8 cellular contexts compared by ENCODE assay signal in genomic region chr9:15552641-15553527, GRCh38. TPM values are rescaled to one million over a fixed set of nuclear protein-coding genes. Genes with fewer than 3 reads are reported as not detected.
A peak's percentile ranks its signal among the peaks of the same experiment; 100 is the strongest.
DNase-seq lines count a peak whose midpoint lies in the region; ATAC-seq, FAIRE-seq and TF ChIP-seq lines count a peak whose summit lies in the region.

Gene CCDC171 (plus strand): TSS chr9:15553043. CDS start chr9:15564089, 11,046 bp downstream.

- no peaks in the 10 kb centered on the region for H3K9me3 Mint-ChIP-seq in endothelial cell (ENCODE audit: unreplicated experiment)

- DNase-seq in D721Med (ENCODE audit: insufficient read length, low spot score), result peak; percentile 87
- peak; percentile 94 for DNase-seq in NT2/D1 (ENCODE audit: low read depth, low spot score)
- DNase-seq in activated CD8-positive, alpha-beta memory T cell treated with anti-CD3 and anti-CD28 coated beads, Interleukin-2, amount 50 U/mL, for 24 hours (ENCODE audit: extremely low read depth), result peak; percentile 52
- peak; percentile 90 for DNase-seq in endothelial cell (ENCODE audit: low spot score)
- DNase-seq in midbrain (lab: John Stamatoyannopoulos, UW), result peak; percentile 96
- peak; percentile 84 to 85 for DNase-seq in stimulated activated CD8-positive, alpha-beta memory T cell treated with anti-CD3 and anti-CD28 coated beads, Interleukin-15, amount 100 ng/mL, for 48 hours (ENCODE audit: low read depth in 2 of 2)

- no peak for FAIRE-seq in D721Med (lab: Jason Lieb, UNC)

- H3K4me3 Mint-ChIP-seq in endothelial cell (ENCODE audit: unreplicated experiment), result peak within 1 kb of the TSS; percentile 91

- H3K36me3 ChIP-seq in HUES48 (ENCODE audit: control insufficient read depth, insufficient read depth, low read length), result no peaks in the 10 kb centered on the region
- H3K36me3 ChIP-seq in NT2/D1 (ENCODE audit: insufficient read depth, insufficient read length, low read length), result no peaks in the 10 kb centered on the region

- peaks cover 6% of the 10 kb centered on the region for H3K27me3 Mint-ChIP-seq in endothelial cell (ENCODE audit: unreplicated experiment)

- peaks cover 5% of the 10 kb centered on the region for H3K36me3 Mint-ChIP-seq in endothelial cell (ENCODE audit: low read depth, unreplicated experiment)

- H3K4me3 ChIP-seq in HUES48 (ENCODE audit: low read depth, low read length) (peak within 1 kb of the TSS; percentile 79), NT2/D1 (ENCODE audit: insufficient read length, low read depth) (peak within 1 kb of the TSS; percentile 82)

- H3K27ac Mint-ChIP-seq in endothelial cell (ENCODE audit: unreplicated experiment), result peak within 1 kb of the TSS; percentile 99

- peak; percentile 80 for ATAC-seq in GM21423 (IDR thresholded peaks at IDR 0.05; ENCODE audit: unreplicated experiment)

- TF ChIP-seq CTCF in D721Med (IDR thresholded peaks at IDR 0.05; ENCODE audit: insufficient read depth, missing control alignments), result no peak
- no peak for TF ChIP-seq CTCF in endothelial cell (IDR thresholded peaks at IDR 0.05; ENCODE audit: unreplicated experiment)

- H3K9me3 ChIP-seq in HUES48 (ENCODE audit: control insufficient read depth, insufficient read depth, low read length) (no peaks in the 10 kb centered on the region), NT2/D1 (ENCODE audit: insufficient read depth, low read length) (no peaks in the 10 kb centered on the region)

- peak within 1 kb of the TSS; percentile 97 for H3K27ac ChIP-seq in HUES48 (ENCODE audit: low read depth, low read length)

- peak within 1 kb of the TSS; percentile 76 for H3K9ac ChIP-seq in HUES48 (ENCODE audit: low read depth, low read length)
- peak within 1 kb of the TSS; percentile 91 for H3K9ac ChIP-seq in NT2/D1 (ENCODE audit: insufficient read length, low read depth)

- peaks cover 3% of the 10 kb centered on the region; the same call in 1 of the 2 replicates for H3K27me3 ChIP-seq in HUES48 (ENCODE audit: control insufficient read depth, insufficient read depth, low read length)
- peaks cover 14% of the 10 kb centered on the region for H3K27me3 ChIP-seq in NT2/D1 (ENCODE audit: insufficient read depth, insufficient read length)

- H3K4me1 ChIP-seq in HUES48 (ENCODE audit: control insufficient read depth, insufficient read depth, low read length) (peaks cover 5% of the 10 kb centered on the region; the same call in 1 of the 2 replicates), NT2/D1 (ENCODE audit: insufficient read depth, insufficient read length) (no peaks in the 10 kb centered on the region)

- H3K4me1 Mint-ChIP-seq in endothelial cell (ENCODE audit: unreplicated experiment), result peaks cover 24% of the 10 kb centered on the region

RNA-seq across cellular contexts. Expression of gene CCDC171, which starts in this region (rescaled TPM):
- 6.5 TPM for total RNA-seq in endothelial cell (ENCODE audit: unreplicated experiment)

Comparison
In these comparisons a context has a peak if more than half of its experiments do, and no peak if none do; other contexts are left out.
1. Peak in every context shown above with its lines: DNase-seq, ATAC-seq, H3K4me3 ChIP-seq and H3K27ac ChIP-seq.